ENCODE assay signal across 1 cellular context in genomic region chr6:63634630-63635029, GRCh38.
A peak's percentile ranks its signal among the peaks of the same experiment; 100 is the strongest.
TF ChIP-seq lines count a peak whose summit lies in the region.

No MANE protein-coding gene starts in this region.

TF ChIP-seq in HEK293, 187 proteins besides CTCF, POLR2A, EP300 and RAD21 (continued from another document and continues in another):
- TF ChIP-seq, protein P1, sequence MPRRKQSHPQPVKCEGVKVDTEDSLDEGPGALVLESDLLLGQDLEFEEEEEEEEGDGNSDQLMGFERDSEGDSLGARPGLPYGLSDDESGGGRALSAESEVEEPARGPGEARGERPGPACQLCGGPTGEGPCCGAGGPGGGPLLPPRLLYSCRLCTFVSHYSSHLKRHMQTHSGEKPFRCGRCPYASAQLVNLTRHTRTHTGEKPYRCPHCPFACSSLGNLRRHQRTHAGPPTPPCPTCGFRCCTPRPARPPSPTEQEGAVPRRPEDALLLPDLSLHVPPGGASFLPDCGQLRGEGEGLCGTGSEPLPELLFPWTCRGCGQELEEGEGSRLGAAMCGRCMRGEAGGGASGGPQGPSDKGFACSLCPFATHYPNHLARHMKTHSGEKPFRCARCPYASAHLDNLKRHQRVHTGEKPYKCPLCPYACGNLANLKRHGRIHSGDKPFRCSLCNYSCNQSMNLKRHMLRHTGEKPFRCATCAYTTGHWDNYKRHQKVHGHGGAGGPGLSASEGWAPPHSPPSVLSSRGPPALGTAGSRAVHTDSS (tag by site-specific recombination; IDR thresholded peaks at IDR 0.05), result no peak
- TF ChIP-seq ZNF311 (tag by site-specific recombination; IDR thresholded peaks at IDR 0.05; ENCODE audit: borderline replicate concordance), result no peak
- no peak for TF ChIP-seq ZNF76 (tag by site-specific recombination; IDR thresholded peaks at IDR 0.05; ENCODE audit: borderline replicate concordance, low read depth)
- TF ChIP-seq, protein P2, sequence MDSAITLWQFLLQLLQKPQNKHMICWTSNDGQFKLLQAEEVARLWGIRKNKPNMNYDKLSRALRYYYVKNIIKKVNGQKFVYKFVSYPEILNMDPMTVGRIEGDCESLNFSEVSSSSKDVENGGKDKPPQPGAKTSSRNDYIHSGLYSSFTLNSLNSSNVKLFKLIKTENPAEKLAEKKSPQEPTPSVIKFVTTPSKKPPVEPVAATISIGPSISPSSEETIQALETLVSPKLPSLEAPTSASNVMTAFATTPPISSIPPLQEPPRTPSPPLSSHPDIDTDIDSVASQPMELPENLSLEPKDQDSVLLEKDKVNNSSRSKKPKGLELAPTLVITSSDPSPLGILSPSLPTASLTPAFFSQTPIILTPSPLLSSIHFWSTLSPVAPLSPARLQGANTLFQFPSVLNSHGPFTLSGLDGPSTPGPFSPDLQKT (IDR thresholded peaks at IDR 0.05; ENCODE audit: borderline replicate concordance, low read depth, low read length), result no peak
- TF ChIP-seq ZFP69B (tag by site-specific recombination; IDR thresholded peaks at IDR 0.05), result no peak
- no peak for TF ChIP-seq YY1 (tag by site-specific recombination; IDR thresholded peaks at IDR 0.05)
- no peak for TF ChIP-seq GFI1B (tag by site-specific recombination; IDR thresholded peaks at IDR 0.05)
- TF ChIP-seq, protein P3, sequence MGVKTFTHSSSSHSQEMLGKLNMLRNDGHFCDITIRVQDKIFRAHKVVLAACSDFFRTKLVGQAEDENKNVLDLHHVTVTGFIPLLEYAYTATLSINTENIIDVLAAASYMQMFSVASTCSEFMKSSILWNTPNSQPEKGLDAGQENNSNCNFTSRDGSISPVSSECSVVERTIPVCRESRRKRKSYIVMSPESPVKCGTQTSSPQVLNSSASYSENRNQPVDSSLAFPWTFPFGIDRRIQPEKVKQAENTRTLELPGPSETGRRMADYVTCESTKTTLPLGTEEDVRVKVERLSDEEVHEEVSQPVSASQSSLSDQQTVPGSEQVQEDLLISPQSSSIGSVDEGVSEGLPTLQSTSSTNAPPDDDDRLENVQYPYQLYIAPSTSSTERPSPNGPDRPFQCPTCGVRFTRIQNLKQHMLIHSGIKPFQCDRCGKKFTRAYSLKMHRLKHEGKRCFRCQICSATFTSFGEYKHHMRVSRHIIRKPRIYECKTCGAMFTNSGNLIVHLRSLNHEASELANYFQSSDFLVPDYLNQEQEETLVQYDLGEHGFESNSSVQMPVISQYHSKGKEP (tag by site-specific recombination; IDR thresholded peaks at IDR 0.05), result peak; percentile 21; the same call in 1 of the 2 replicates
- no peak for TF ChIP-seq ZNF530 (tag by site-specific recombination; IDR thresholded peaks at IDR 0.05; ENCODE audit: low read depth)
- TF ChIP-seq, protein P4, sequence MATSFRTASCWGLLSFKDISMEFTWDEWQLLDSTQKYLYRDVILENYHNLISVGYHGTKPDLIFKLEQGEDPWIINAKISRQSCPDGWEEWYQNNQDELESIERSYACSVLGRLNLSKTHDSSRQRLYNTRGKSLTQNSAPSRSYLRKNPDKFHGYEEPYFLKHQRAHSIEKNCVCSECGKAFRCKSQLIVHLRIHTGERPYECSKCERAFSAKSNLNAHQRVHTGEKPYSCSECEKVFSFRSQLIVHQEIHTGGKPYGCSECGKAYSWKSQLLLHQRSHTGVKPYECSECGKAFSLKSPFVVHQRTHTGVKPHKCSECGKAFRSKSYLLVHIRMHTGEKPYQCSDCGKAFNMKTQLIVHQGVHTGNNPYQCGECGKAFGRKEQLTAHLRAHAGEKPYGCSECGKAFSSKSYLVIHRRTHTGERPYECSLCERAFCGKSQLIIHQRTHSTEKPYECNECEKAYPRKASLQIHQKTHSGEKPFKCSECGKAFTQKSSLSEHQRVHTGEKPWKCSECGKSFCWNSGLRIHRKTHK (tag by site-specific recombination; IDR thresholded peaks at IDR 0.05), result no peak
- TF ChIP-seq ZNF266 (tag by site-specific recombination; IDR thresholded peaks at IDR 0.05; ENCODE audit: low read depth), result no peak
- peak; percentile 26; the same call in 1 of the 2 replicates for TF ChIP-seq TRIM28 (IDR thresholded peaks at IDR 0.05; ENCODE audit: borderline replicate concordance, low read length)
- no peak for TF ChIP-seq ZNF488 (tag by site-specific recombination; IDR thresholded peaks at IDR 0.05)
- no peak for TF ChIP-seq ZNF239 (tag by site-specific recombination; IDR thresholded peaks at IDR 0.05)
- TF ChIP-seq, protein P5, sequence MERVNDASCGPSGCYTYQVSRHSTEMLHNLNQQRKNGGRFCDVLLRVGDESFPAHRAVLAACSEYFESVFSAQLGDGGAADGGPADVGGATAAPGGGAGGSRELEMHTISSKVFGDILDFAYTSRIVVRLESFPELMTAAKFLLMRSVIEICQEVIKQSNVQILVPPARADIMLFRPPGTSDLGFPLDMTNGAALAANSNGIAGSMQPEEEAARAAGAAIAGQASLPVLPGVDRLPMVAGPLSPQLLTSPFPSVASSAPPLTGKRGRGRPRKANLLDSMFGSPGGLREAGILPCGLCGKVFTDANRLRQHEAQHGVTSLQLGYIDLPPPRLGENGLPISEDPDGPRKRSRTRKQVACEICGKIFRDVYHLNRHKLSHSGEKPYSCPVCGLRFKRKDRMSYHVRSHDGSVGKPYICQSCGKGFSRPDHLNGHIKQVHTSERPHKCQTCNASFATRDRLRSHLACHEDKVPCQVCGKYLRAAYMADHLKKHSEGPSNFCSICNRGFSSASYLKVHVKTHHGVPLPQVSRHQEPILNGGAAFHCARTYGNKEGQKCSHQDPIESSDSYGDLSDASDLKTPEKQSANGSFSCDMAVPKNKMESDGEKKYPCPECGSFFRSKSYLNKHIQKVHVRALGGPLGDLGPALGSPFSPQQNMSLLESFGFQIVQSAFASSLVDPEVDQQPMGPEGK (tag by site-specific recombination; IDR thresholded peaks at IDR 0.05), result no peak
- TF ChIP-seq ZNF248 (tag by site-specific recombination; IDR thresholded peaks at IDR 0.05), result no peak
- no peak for TF ChIP-seq BCL11A (tag by site-specific recombination; IDR thresholded peaks at IDR 0.05; ENCODE audit: low read depth)
- no peak for TF ChIP-seq ZNF223 (tag by site-specific recombination; IDR thresholded peaks at IDR 0.05)
- no peak for TF ChIP-seq KLF1 (tag by site-specific recombination; IDR thresholded peaks at IDR 0.05)
- TF ChIP-seq ZNF433 (tag by site-specific recombination; IDR thresholded peaks at IDR 0.05; ENCODE audit: low read depth), result no peak
- TF ChIP-seq, protein P6, sequence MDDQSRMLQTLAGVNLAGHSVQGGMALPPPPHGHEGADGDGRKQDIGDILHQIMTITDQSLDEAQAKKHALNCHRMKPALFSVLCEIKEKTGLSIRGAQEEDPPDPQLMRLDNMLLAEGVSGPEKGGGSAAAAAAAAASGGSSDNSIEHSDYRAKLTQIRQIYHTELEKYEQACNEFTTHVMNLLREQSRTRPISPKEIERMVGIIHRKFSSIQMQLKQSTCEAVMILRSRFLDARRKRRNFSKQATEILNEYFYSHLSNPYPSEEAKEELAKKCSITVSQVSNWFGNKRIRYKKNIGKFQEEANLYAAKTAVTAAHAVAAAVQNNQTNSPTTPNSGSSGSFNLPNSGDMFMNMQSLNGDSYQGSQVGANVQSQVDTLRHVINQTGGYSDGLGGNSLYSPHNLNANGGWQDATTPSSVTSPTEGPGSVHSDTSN (CRISPR knock-in tag; IDR thresholded peaks at IDR 0.05), result no peak
- TF ChIP-seq ZFP3 (tag by site-specific recombination; IDR thresholded peaks at IDR 0.05; ENCODE audit: low read depth), result no peak
- TF ChIP-seq ZNF48 (tag by site-specific recombination; IDR thresholded peaks at IDR 0.05), result no peak
- no peak; the same call in 1 of the 2 replicates for TF ChIP-seq ZNF366 (tag by site-specific recombination; conservative IDR thresholded peaks at IDR 0.05)
- TF ChIP-seq ZNF664 (tag by site-specific recombination; IDR thresholded peaks at IDR 0.05), result peak; percentile 83
- no peak for TF ChIP-seq ZNF292 (tag by site-specific recombination; IDR thresholded peaks at IDR 0.05; ENCODE audit: borderline replicate concordance, low read depth)
- no peak for TF ChIP-seq EGR2 (tag by site-specific recombination; IDR thresholded peaks at IDR 0.05; ENCODE audit: low read depth)
- peak; percentile 22; the same call in 1 of the 2 replicates for TF ChIP-seq ZNF600 (tag by site-specific recombination; IDR thresholded peaks at IDR 0.05)
- TF ChIP-seq ZNF558 (tag by site-specific recombination; IDR thresholded peaks at IDR 0.05), result no peak
- no peak for TF ChIP-seq ZBTB49 (tag by site-specific recombination; IDR thresholded peaks at IDR 0.05; ENCODE audit: low read depth)
- TF ChIP-seq MEIS1 (CRISPR knock-in tag; IDR thresholded peaks at IDR 0.05; ENCODE audit: borderline replicate concordance), result peak; percentile 97
- no peak for TF ChIP-seq ZNF37A (tag by site-specific recombination; IDR thresholded peaks at IDR 0.05)
- TF ChIP-seq ZNF426 (tag by site-specific recombination; IDR thresholded peaks at IDR 0.05), result no peak
- TF ChIP-seq, protein P7, sequence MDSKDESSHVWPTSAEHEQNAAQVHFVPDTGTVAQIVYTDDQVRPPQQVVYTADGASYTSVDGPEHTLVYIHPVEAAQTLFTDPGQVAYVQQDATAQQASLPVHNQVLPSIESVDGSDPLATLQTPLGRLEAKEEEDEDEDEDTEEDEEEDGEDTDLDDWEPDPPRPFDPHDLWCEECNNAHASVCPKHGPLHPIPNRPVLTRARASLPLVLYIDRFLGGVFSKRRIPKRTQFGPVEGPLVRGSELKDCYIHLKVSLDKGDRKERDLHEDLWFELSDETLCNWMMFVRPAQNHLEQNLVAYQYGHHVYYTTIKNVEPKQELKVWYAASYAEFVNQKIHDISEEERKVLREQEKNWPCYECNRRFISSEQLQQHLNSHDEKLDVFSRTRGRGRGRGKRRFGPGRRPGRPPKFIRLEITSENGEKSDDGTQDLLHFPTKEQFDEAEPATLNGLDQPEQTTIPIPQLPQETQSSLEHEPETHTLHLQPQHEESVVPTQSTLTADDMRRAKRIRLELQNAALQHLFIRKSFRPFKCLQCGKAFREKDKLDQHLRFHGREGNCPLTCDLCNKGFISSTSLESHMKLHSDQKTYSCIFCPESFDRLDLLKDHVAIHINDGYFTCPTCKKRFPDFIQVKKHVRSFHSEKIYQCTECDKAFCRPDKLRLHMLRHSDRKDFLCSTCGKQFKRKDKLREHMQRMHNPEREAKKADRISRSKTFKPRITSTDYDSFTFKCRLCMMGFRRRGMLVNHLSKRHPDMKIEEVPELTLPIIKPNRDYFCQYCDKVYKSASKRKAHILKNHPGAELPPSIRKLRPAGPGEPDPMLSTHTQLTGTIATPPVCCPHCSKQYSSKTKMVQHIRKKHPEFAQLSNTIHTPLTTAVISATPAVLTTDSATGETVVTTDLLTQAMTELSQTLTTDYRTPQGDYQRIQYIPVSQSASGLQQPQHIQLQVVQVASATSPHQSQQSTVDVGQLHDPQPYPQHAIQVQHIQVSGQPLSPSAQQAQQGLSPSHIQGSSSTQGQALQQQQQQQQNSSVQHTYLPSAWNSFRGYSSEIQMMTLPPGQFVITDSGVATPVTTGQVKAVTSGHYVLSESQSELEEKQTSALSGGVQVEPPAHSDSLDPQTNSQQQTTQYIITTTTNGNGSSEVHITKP (tag by site-specific recombination; IDR thresholded peaks at IDR 0.05), result no peak
- TF ChIP-seq ZNF23 (tag by site-specific recombination; IDR thresholded peaks at IDR 0.05; ENCODE audit: borderline replicate concordance), result no peak
- TF ChIP-seq ZNF561 (tag by site-specific recombination; IDR thresholded peaks at IDR 0.05; ENCODE audit: borderline replicate concordance), result no peak; the same call in 1 of the 2 replicates
- no peak for TF ChIP-seq SETDB1 (IDR thresholded peaks at IDR 0.05; ENCODE audit: insufficient read length, low read length)
- TF ChIP-seq ZNF514 (tag by site-specific recombination; IDR thresholded peaks at IDR 0.05), result no peak
- TF ChIP-seq, protein P8, sequence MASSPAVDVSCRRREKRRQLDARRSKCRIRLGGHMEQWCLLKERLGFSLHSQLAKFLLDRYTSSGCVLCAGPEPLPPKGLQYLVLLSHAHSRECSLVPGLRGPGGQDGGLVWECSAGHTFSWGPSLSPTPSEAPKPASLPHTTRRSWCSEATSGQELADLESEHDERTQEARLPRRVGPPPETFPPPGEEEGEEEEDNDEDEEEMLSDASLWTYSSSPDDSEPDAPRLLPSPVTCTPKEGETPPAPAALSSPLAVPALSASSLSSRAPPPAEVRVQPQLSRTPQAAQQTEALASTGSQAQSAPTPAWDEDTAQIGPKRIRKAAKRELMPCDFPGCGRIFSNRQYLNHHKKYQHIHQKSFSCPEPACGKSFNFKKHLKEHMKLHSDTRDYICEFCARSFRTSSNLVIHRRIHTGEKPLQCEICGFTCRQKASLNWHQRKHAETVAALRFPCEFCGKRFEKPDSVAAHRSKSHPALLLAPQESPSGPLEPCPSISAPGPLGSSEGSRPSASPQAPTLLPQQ (tag by site-specific recombination; IDR thresholded peaks at IDR 0.05), result no peak
- no peak for TF ChIP-seq OVOL3 (tag by site-specific recombination; IDR thresholded peaks at IDR 0.05)
- no peak for TF ChIP-seq ZXDB (tag by site-specific recombination; IDR thresholded peaks at IDR 0.05)
- TF ChIP-seq ZNF658 (tag by site-specific recombination; IDR thresholded peaks at IDR 0.05), result no peak
- no peak for TF ChIP-seq ZNF302 (tag by site-specific recombination; IDR thresholded peaks at IDR 0.05; ENCODE audit: low read depth)
- no peak for TF ChIP-seq ZNF585B (tag by site-specific recombination; IDR thresholded peaks at IDR 0.05)
- no peak for TF ChIP-seq ZNF132 (tag by site-specific recombination; IDR thresholded peaks at IDR 0.05; ENCODE audit: borderline replicate concordance)
- peak; percentile 78; the same call in 1 of the 2 replicates for TF ChIP-seq ZNF596 (tag by site-specific recombination; IDR thresholded peaks at IDR 0.05)
- TF ChIP-seq ZNF423 (tag by site-specific recombination; IDR thresholded peaks at IDR 0.05), result no peak
- TF ChIP-seq KLF9 (tag by site-specific recombination; IDR thresholded peaks at IDR 0.05; ENCODE audit: low read depth), result no peak
- TF ChIP-seq ZNF394 (tag by site-specific recombination; IDR thresholded peaks at IDR 0.05; ENCODE audit: borderline replicate concordance), result no peak
- TF ChIP-seq PRDM1 (tag by site-specific recombination; IDR thresholded peaks at IDR 0.05), result no peak
- peak; percentile 84 for TF ChIP-seq OSR2 (tag by site-specific recombination; IDR thresholded peaks at IDR 0.05)
